ENCODE assay signal across 1 cellular context in the genomic region with DNA sequence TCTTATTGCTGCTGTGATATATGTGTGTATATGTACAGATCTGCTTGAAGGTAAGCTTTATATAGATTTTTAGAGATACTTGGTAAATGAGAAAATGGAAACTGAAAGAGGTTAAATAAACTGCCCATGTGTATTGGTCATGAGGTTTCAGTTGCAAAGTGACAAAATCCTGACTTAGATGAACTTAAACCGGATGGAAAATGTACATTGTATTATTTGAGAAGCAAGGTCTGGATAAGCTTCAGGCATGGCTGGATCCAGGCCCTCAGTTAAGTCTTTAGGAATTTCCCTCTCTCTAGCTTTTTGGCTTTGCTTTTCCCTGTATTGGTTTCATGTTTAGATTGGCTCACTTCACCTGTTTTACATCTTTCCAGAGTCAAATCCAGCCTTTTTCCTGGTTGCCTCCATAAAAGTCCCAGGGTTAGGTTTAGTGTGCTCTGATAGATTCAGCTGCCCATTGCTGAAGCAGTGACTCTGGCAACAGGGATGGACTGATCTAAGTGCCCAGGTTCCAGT.
TF ChIP-seq lines count a peak whose summit lies in the region.

No MANE protein-coding gene starts in this region.

TF ChIP-seq in SK-N-SH, 30 proteins besides CTCF, POLR2A, EP300 and RAD21 (continued from another document):
- TF ChIP-seq, protein P1, sequence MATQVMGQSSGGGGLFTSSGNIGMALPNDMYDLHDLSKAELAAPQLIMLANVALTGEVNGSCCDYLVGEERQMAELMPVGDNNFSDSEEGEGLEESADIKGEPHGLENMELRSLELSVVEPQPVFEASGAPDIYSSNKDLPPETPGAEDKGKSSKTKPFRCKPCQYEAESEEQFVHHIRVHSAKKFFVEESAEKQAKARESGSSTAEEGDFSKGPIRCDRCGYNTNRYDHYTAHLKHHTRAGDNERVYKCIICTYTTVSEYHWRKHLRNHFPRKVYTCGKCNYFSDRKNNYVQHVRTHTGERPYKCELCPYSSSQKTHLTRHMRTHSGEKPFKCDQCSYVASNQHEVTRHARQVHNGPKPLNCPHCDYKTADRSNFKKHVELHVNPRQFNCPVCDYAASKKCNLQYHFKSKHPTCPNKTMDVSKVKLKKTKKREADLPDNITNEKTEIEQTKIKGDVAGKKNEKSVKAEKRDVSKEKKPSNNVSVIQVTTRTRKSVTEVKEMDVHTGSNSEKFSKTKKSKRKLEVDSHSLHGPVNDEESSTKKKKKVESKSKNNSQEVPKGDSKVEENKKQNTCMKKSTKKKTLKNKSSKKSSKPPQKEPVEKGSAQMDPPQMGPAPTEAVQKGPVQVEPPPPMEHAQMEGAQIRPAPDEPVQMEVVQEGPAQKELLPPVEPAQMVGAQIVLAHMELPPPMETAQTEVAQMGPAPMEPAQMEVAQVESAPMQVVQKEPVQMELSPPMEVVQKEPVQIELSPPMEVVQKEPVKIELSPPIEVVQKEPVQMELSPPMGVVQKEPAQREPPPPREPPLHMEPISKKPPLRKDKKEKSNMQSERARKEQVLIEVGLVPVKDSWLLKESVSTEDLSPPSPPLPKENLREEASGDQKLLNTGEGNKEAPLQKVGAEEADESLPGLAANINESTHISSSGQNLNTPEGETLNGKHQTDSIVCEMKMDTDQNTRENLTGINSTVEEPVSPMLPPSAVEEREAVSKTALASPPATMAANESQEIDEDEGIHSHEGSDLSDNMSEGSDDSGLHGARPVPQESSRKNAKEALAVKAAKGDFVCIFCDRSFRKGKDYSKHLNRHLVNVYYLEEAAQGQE (IDR thresholded peaks at IDR 0.05; ENCODE audit: low read depth, low read length) = no peak
- TF ChIP-seq, protein P2, sequence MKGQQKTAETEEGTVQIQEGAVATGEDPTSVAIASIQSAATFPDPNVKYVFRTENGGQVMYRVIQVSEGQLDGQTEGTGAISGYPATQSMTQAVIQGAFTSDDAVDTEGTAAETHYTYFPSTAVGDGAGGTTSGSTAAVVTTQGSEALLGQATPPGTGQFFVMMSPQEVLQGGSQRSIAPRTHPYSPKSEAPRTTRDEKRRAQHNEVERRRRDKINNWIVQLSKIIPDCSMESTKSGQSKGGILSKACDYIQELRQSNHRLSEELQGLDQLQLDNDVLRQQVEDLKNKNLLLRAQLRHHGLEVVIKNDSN (IDR thresholded peaks at IDR 0.05; ENCODE audit: borderline replicate concordance, low read depth) = no peak
- no peak for TF ChIP-seq FOXM1 (IDR thresholded peaks at IDR 0.05; ENCODE audit: low read depth)
- TF ChIP-seq NRF1 (IDR thresholded peaks at IDR 0.05; ENCODE audit: low read depth, low read length) = no peak
- TF ChIP-seq RFX5 (IDR thresholded peaks at IDR 0.05; ENCODE audit: low read length) = no peak
- no peak for TF ChIP-seq CHD2 (IDR thresholded peaks at IDR 0.05; ENCODE audit: low read length, partially characterized antibody)
- no peak for TF ChIP-seq FOSL2 (IDR thresholded peaks at IDR 0.05; ENCODE audit: borderline replicate concordance, low read depth)
- no peak for TF ChIP-seq GATA2 (CRISPR knock-in tag; IDR thresholded peaks at IDR 0.05)
- no peak for TF ChIP-seq MEF2A (IDR thresholded peaks at IDR 0.05; ENCODE audit: borderline replicate concordance, low read depth)
TF ChIP-seq in SK-N-SH: peak in this region for 0.
